ENCODE assay signal across 1 cellular context in the genomic region with DNA sequence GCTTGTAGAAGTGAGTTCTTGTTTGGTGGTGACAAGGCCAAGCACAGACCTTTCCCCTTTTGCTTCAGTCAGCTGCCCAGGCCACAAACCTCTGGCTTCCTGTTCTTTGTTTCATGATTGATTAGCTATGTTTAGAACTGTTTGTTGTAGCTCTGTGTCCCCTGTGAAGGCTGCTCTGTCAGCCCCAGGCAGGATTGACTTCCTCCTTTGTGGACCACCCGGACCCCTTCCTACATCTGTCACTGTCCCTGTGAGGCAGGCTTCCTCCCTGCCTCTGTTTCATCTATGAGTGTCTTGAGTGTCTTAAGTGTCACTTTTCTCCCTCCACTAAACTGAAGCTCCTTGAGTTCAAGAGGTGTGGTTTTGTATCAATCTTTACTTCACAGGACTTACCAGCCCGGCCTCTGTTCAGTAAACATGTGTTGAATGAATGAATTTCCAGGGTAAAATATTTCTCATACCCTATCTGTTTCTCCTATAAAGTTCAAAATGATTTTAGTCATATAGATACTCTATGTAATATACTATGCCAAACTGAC.
A peak's percentile ranks its signal among the peaks of the same experiment; 100 is the strongest.
TF ChIP-seq lines count a peak whose summit lies in the region.

No MANE protein-coding gene starts in this region.

TF ChIP-seq in GM12878, 131 proteins besides CTCF, POLR2A, EP300 and RAD21 (continued from another document and continues in another):
- TF ChIP-seq ZNF687 (IDR thresholded peaks at IDR 0.05) (0 out of 2 replicates have a peak, but pooled peaks have one; percentile 43), KDM1A (IDR thresholded peaks at IDR 0.05; ENCODE audit: borderline replicate concordance) (no peak), SIX5 (IDR thresholded peaks at IDR 0.05; ENCODE audit: low read depth, low read length, severe bottlenecking) (no peak), HCFC1 (IDR thresholded peaks at IDR 0.05; ENCODE audit: low read length) (no peak), FOS (IDR thresholded peaks at IDR 0.05; ENCODE audit: borderline replicate concordance, extremely low read depth, insufficient read length) (no peak), RUNX3 (IDR thresholded peaks at IDR 0.05; ENCODE audit: low read length) (peak; percentile 49), BHLHE40 (IDR thresholded peaks at IDR 0.05; ENCODE audit: borderline replicate concordance in 1 of 2, low read depth in 2 of 2, low read length in 1 of 2) (peak in 1 of 2 experiments; percentile 66; a peak in 1 of 4 replicates), PKNOX1 (IDR thresholded peaks at IDR 0.05) (peak; percentile 78), KAT2A (conservative IDR thresholded peaks at IDR 0.05; ENCODE audit: control insufficient read depth, low read depth, low read length) (no peak), NR2F1 (conservative IDR thresholded peaks at IDR 0.05) (0 out of 2 replicates have a peak, but pooled peaks have one; percentile 35), FOXK2 (IDR thresholded peaks at IDR 0.05) (no peak), SP1 (IDR thresholded peaks at IDR 0.05; ENCODE audit: low read depth, low read length) (no peak), USF1 (IDR thresholded peaks at IDR 0.05; ENCODE audit: borderline replicate concordance, extremely low read length, insufficient read depth, low read depth, low read length) (no peak), POU2F2 (IDR thresholded peaks at IDR 0.05; ENCODE audit: borderline replicate concordance, low read depth, low read length) (no peak), TCF7 (IDR thresholded peaks at IDR 0.05; ENCODE audit: borderline replicate concordance) (no peak), MTA3 (IDR thresholded peaks at IDR 0.05; ENCODE audit: borderline replicate concordance, low read length) (no peak), RAD51 (IDR thresholded peaks at IDR 0.05) (0 out of 2 replicates have a peak, but pooled peaks have one; percentile 24), FOXM1 (IDR thresholded peaks at IDR 0.05; ENCODE audit: low read depth, low read length) (no peak), ZBTB33 (IDR thresholded peaks at IDR 0.05) (no peak), ELK1 (IDR thresholded peaks at IDR 0.05; ENCODE audit: low read depth, low read length) (no peak), BCLAF1 (IDR thresholded peaks at IDR 0.05) (no peak), PAX5 (IDR thresholded peaks at IDR 0.05; ENCODE audit: borderline replicate concordance, low read depth, low read length) (no peak), POLR2AphosphoS5 (IDR thresholded peaks at IDR 0.05; ENCODE audit: low read length) (no peak), ESRRA (IDR thresholded peaks at IDR 0.05; ENCODE audit: low read length) (no peak), EGR1 (IDR thresholded peaks at IDR 0.05; ENCODE audit: borderline replicate concordance in 1 of 2, low read depth in 2 of 2, low read length in 2 of 2) (no peak), SUZ12 (IDR thresholded peaks at IDR 0.05; ENCODE audit: unreplicated experiment) (no peak), ATF7 (IDR thresholded peaks at IDR 0.05; ENCODE audit: low read depth) (0 out of 2 replicates have a peak, but pooled peaks have one; percentile 35), SMC3 (IDR thresholded peaks at IDR 0.05; ENCODE audit: borderline replicate concordance, low read length) (no peak), MYC (IDR thresholded peaks at IDR 0.05; ENCODE audit: insufficient read depth, insufficient read length, insufficient replicate concordance, low read length, severe bottlenecking) (no peak), POLR2AphosphoS2 (IDR thresholded peaks at IDR 0.05; ENCODE audit: low read depth, low read length) (no peak), NRF1 (conservative IDR thresholded peaks at IDR 0.05; ENCODE audit: low read depth, low read length) (no peak), SREBF2 (IDR thresholded peaks at IDR 0.05; ENCODE audit: low read length) (no peak), MEF2B (IDR thresholded peaks at IDR 0.05; ENCODE audit: partially characterized antibody, poor library complexity, severe bottlenecking) (peak; percentile 54), EED (IDR thresholded peaks at IDR 0.05; ENCODE audit: low read depth) (no peak)
- TF ChIP-seq, protein P1, sequence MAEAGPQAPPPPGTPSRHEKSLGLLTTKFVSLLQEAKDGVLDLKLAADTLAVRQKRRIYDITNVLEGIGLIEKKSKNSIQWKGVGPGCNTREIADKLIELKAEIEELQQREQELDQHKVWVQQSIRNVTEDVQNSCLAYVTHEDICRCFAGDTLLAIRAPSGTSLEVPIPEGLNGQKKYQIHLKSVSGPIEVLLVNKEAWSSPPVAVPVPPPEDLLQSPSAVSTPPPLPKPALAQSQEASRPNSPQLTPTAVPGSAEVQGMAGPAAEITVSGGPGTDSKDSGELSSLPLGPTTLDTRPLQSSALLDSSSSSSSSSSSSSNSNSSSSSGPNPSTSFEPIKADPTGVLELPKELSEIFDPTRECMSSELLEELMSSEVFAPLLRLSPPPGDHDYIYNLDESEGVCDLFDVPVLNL (IDR thresholded peaks at IDR 0.05; ENCODE audit: low read depth, low read length) = no peak
- TF ChIP-seq, protein P2, sequence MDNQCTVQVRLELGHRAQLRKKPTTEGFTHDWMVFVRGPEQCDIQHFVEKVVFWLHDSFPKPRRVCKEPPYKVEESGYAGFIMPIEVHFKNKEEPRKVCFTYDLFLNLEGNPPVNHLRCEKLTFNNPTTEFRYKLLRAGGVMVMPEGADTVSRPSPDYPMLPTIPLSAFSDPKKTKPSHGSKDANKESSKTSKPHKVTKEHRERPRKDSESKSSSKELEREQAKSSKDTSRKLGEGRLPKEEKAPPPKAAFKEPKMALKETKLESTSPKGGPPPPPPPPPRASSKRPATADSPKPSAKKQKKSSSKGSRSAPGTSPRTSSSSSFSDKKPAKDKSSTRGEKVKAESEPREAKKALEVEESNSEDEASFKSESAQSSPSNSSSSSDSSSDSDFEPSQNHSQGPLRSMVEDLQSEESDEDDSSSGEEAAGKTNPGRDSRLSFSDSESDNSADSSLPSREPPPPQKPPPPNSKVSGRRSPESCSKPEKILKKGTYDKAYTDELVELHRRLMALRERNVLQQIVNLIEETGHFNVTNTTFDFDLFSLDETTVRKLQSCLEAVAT (IDR thresholded peaks at IDR 0.05) = peak; percentile 78
- TF ChIP-seq, protein P3, sequence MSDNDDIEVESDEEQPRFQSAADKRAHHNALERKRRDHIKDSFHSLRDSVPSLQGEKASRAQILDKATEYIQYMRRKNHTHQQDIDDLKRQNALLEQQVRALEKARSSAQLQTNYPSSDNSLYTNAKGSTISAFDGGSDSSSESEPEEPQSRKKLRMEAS (IDR thresholded peaks at IDR 0.05; ENCODE audit: low read depth, low read length) = no peak
- TF ChIP-seq, protein P4, sequence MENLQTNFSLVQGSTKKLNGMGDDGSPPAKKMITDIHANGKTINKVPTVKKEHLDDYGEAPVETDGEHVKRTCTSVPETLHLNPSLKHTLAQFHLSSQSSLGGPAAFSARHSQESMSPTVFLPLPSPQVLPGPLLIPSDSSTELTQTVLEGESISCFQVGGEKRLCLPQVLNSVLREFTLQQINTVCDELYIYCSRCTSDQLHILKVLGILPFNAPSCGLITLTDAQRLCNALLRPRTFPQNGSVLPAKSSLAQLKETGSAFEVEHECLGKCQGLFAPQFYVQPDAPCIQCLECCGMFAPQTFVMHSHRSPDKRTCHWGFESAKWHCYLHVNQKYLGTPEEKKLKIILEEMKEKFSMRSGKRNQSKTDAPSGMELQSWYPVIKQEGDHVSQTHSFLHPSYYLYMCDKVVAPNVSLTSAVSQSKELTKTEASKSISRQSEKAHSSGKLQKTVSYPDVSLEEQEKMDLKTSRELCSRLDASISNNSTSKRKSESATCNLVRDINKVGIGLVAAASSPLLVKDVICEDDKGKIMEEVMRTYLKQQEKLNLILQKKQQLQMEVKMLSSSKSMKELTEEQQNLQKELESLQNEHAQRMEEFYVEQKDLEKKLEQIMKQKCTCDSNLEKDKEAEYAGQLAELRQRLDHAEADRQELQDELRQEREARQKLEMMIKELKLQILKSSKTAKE (IDR thresholded peaks at IDR 0.05; ENCODE audit: low read depth, poor library complexity, severe bottlenecking) = no peak
